1 cellular context compared by ENCODE assay signal in the genomic region with DNA sequence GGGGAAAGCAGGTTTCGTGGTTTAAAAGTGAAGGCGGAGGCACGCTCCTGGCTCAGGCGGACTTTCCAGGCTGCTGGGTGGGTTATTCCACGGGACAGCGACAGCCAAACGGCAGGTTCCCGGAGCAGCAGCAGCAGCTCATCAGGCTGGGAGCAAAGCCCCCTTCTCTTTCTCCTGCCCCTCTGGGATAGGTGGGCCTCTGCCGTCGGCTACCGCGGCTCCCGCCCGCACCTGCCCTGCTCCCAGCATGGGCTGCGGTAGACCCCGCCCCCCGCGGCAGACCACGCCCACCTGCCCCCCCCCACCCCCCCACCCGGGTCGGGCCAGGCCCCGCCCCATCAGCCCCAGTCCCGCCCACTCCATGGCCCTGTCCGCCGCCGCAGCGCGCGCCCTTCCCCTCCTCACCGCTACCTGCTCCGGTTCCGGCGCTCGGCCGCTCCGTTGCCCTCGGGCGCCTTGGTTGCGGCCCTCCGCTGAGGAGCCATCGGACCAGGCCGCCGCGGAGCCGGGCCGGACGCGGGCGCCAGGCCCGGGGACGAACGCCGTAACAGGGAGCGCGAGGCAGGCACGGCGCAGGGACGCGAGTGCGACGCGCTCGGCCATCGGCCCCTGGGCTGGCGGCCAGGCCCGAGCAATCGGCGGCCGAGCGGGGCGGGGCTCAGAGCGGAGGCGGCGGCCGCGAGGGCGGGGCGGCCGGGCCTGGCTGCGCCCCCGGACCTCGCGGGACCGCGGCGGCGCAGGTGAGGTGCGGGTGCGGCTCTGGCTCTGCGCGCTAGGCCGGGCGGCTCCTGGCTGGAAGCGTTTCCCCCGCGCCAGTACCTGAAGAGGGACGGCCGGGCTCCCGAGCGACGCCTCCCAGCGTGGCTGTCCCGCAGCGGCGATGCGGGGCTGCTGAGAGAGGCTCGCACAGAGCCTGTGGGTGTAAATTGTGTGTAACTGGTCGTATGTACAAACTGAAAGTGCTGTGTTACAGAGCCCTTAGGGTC.
A peak's percentile ranks its signal among the peaks of the same experiment; 100 is the strongest.
TF ChIP-seq lines count a peak whose summit lies in the region.

A gene (plus strand): TSS at position 347 of the 986 bp plus-strand sequence. CDS start 1,453 bp downstream, outside the sequence.
A gene with protein sequence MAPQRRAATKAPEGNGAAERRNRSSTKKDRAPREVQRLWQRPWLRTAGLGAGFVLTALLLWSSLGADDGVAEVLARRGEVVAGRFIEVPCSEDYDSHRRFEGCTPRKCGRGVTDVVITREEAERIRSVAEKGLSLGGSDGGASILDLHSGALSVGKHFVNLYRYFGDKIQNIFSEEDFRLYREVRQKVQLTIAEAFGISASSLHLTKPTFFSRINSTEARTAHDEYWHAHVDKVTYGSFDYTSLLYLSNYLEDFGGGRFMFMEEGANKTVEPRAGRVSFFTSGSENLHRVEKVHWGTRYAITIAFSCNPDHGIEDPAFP (minus strand): TSS at position 586 of the 986 bp plus-strand sequence. CDS start 101 bp downstream, at position 485.

TF ChIP-seq in HepG2, 621 proteins besides CTCF, POLR2A, EP300 and RAD21 (continued from another document and continues in another):
- TF ChIP-seq, protein P1, sequence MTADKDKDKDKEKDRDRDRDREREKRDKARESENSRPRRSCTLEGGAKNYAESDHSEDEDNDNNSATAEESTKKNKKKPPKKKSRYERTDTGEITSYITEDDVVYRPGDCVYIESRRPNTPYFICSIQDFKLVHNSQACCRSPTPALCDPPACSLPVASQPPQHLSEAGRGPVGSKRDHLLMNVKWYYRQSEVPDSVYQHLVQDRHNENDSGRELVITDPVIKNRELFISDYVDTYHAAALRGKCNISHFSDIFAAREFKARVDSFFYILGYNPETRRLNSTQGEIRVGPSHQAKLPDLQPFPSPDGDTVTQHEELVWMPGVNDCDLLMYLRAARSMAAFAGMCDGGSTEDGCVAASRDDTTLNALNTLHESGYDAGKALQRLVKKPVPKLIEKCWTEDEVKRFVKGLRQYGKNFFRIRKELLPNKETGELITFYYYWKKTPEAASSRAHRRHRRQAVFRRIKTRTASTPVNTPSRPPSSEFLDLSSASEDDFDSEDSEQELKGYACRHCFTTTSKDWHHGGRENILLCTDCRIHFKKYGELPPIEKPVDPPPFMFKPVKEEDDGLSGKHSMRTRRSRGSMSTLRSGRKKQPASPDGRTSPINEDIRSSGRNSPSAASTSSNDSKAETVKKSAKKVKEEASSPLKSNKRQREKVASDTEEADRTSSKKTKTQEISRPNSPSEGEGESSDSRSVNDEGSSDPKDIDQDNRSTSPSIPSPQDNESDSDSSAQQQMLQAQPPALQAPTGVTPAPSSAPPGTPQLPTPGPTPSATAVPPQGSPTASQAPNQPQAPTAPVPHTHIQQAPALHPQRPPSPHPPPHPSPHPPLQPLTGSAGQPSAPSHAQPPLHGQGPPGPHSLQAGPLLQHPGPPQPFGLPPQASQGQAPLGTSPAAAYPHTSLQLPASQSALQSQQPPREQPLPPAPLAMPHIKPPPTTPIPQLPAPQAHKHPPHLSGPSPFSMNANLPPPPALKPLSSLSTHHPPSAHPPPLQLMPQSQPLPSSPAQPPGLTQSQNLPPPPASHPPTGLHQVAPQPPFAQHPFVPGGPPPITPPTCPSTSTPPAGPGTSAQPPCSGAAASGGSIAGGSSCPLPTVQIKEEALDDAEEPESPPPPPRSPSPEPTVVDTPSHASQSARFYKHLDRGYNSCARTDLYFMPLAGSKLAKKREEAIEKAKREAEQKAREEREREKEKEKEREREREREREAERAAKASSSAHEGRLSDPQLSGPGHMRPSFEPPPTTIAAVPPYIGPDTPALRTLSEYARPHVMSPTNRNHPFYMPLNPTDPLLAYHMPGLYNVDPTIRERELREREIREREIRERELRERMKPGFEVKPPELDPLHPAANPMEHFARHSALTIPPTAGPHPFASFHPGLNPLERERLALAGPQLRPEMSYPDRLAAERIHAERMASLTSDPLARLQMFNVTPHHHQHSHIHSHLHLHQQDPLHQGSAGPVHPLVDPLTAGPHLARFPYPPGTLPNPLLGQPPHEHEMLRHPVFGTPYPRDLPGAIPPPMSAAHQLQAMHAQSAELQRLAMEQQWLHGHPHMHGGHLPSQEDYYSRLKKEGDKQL (CRISPR knock-in tag; IDR thresholded peaks at IDR 0.05; ENCODE audit: low read depth) = no peak
- 0 out of 2 replicates have a peak, but pooled peaks have one; percentile 4 for TF ChIP-seq PPARG (CRISPR knock-in tag; conservative IDR thresholded peaks at IDR 0.05)
- TF ChIP-seq ZFY (CRISPR knock-in tag; IDR thresholded peaks at IDR 0.05) = peak; percentile 99
- peak; percentile 63 for TF ChIP-seq TSC22D2 (CRISPR knock-in tag; IDR thresholded peaks at IDR 0.05; ENCODE audit: borderline replicate concordance)
- TF ChIP-seq KLF6 (CRISPR knock-in tag; IDR thresholded peaks at IDR 0.05) = peak; percentile 93
- TF ChIP-seq ZKSCAN8 (CRISPR knock-in tag; IDR thresholded peaks at IDR 0.05; ENCODE audit: borderline replicate concordance) = no peak
- TF ChIP-seq SALL1 (CRISPR knock-in tag; IDR thresholded peaks at IDR 0.05) = peak; percentile 88
- peak; percentile 89 for TF ChIP-seq MXD4 (CRISPR knock-in tag; IDR thresholded peaks at IDR 0.05)
- TF ChIP-seq, protein P2, sequence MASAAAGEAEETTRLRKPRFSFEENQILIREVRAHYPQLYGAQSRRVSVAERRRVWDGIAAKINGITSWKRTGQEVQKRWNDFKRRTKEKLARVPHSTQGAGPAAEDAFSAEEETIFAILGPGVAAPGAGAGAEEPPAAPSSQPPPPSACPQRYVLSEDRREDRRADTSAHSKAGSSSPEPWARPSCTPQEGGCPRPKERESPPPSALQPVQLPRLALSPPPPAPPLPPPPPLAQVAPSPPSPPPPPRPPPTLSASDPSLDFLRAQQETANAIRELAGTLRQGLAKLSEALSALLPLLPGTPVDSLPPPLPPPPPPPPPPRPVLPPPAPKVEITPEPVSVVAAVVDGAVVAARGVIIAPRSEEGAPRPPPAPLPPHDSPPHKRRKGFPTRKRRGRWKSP (CRISPR knock-in tag; IDR thresholded peaks at IDR 0.05) = peak; percentile 55
- 0 out of 2 replicates have a peak, but pooled peaks have one; percentile 32 for TF ChIP-seq ZNF343 (CRISPR knock-in tag; IDR thresholded peaks at IDR 0.05)
- TF ChIP-seq RELA (CRISPR knock-in tag; IDR thresholded peaks at IDR 0.05) = peak; percentile 97
- TF ChIP-seq MBD4 (IDR thresholded peaks at IDR 0.05; ENCODE audit: borderline replicate concordance, low read length) = no peak
- no peak for TF ChIP-seq CC2D1A (CRISPR knock-in tag; IDR thresholded peaks at IDR 0.05)
- TF ChIP-seq, protein P3, sequence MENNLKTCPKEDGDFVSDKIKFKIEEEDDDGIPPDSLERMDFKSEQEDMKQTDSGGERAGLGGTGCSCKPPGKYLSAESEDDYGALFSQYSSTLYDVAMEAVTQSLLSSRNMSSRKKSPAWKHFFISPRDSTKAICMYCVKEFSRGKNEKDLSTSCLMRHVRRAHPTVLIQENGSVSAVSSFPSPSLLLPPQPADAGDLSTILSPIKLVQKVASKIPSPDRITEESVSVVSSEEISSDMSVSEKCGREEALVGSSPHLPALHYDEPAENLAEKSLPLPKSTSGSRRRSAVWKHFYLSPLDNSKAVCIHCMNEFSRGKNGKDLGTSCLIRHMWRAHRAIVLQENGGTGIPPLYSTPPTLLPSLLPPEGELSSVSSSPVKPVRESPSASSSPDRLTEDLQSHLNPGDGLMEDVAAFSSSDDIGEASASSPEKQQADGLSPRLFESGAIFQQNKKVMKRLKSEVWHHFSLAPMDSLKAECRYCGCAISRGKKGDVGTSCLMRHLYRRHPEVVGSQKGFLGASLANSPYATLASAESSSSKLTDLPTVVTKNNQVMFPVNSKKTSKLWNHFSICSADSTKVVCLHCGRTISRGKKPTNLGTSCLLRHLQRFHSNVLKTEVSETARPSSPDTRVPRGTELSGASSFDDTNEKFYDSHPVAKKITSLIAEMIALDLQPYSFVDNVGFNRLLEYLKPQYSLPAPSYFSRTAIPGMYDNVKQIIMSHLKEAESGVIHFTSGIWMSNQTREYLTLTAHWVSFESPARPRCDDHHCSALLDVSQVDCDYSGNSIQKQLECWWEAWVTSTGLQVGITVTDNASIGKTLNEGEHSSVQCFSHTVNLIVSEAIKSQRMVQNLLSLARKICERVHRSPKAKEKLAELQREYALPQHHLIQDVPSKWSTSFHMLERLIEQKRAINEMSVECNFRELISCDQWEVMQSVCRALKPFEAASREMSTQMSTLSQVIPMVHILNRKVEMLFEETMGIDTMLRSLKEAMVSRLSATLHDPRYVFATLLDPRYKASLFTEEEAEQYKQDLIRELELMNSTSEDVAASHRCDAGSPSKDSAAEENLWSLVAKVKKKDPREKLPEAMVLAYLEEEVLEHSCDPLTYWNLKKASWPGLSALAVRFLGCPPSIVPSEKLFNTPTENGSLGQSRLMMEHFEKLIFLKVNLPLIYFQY (CRISPR knock-in tag; IDR thresholded peaks at IDR 0.05; ENCODE audit: borderline replicate concordance) = no peak
- TF ChIP-seq, protein P4, sequence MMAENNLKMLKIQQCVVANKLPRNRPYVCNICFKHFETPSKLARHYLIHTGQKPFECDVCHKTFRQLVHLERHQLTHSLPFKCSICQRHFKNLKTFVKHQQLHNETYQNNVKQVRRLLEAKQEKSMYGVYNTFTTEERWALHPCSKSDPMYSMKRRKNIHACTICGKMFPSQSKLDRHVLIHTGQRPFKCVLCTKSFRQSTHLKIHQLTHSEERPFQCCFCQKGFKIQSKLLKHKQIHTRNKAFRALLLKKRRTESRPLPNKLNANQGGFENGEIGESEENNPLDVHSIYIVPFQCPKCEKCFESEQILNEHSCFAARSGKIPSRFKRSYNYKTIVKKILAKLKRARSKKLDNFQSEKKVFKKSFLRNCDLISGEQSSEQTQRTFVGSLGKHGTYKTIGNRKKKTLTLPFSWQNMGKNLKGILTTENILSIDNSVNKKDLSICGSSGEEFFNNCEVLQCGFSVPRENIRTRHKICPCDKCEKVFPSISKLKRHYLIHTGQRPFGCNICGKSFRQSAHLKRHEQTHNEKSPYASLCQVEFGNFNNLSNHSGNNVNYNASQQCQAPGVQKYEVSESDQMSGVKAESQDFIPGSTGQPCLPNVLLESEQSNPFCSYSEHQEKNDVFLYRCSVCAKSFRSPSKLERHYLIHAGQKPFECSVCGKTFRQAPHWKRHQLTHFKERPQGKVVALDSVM (CRISPR knock-in tag; IDR thresholded peaks at IDR 0.05) = peak; percentile 55; the same call in 1 of the 2 replicates
- TF ChIP-seq ISX (CRISPR knock-in tag; conservative IDR thresholded peaks at IDR 0.05) = no peak
- TF ChIP-seq ISL2 (CRISPR knock-in tag; IDR thresholded peaks at IDR 0.05) = 0 out of 2 replicates have a peak, but pooled peaks have one; percentile 1
- peak; percentile 28; the same call in 1 of the 2 replicates for TF ChIP-seq BRD4 (CRISPR knock-in tag; IDR thresholded peaks at IDR 0.05)
- TF ChIP-seq DNMT3B (CRISPR knock-in tag; conservative IDR thresholded peaks at IDR 0.05) = no peak
- TF ChIP-seq, protein P5, sequence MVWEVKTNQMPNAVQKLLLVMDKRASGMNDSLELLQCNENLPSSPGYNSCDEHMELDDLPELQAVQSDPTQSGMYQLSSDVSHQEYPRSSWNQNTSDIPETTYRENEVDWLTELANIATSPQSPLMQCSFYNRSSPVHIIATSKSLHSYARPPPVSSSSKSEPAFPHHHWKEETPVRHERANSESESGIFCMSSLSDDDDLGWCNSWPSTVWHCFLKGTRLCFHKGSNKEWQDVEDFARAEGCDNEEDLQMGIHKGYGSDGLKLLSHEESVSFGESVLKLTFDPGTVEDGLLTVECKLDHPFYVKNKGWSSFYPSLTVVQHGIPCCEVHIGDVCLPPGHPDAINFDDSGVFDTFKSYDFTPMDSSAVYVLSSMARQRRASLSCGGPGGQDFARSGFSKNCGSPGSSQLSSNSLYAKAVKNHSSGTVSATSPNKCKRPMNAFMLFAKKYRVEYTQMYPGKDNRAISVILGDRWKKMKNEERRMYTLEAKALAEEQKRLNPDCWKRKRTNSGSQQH (CRISPR knock-in tag; IDR thresholded peaks at IDR 0.05; ENCODE audit: low read depth) = peak; percentile 95
- TF ChIP-seq MAZ (IDR thresholded peaks at IDR 0.05; ENCODE audit: borderline replicate concordance, low read depth, low read length) = peak; percentile 98
- peak; percentile 100 for TF ChIP-seq MAZ (CRISPR knock-in tag; IDR thresholded peaks at IDR 0.05; ENCODE audit: low read depth)
- TF ChIP-seq, protein P6, sequence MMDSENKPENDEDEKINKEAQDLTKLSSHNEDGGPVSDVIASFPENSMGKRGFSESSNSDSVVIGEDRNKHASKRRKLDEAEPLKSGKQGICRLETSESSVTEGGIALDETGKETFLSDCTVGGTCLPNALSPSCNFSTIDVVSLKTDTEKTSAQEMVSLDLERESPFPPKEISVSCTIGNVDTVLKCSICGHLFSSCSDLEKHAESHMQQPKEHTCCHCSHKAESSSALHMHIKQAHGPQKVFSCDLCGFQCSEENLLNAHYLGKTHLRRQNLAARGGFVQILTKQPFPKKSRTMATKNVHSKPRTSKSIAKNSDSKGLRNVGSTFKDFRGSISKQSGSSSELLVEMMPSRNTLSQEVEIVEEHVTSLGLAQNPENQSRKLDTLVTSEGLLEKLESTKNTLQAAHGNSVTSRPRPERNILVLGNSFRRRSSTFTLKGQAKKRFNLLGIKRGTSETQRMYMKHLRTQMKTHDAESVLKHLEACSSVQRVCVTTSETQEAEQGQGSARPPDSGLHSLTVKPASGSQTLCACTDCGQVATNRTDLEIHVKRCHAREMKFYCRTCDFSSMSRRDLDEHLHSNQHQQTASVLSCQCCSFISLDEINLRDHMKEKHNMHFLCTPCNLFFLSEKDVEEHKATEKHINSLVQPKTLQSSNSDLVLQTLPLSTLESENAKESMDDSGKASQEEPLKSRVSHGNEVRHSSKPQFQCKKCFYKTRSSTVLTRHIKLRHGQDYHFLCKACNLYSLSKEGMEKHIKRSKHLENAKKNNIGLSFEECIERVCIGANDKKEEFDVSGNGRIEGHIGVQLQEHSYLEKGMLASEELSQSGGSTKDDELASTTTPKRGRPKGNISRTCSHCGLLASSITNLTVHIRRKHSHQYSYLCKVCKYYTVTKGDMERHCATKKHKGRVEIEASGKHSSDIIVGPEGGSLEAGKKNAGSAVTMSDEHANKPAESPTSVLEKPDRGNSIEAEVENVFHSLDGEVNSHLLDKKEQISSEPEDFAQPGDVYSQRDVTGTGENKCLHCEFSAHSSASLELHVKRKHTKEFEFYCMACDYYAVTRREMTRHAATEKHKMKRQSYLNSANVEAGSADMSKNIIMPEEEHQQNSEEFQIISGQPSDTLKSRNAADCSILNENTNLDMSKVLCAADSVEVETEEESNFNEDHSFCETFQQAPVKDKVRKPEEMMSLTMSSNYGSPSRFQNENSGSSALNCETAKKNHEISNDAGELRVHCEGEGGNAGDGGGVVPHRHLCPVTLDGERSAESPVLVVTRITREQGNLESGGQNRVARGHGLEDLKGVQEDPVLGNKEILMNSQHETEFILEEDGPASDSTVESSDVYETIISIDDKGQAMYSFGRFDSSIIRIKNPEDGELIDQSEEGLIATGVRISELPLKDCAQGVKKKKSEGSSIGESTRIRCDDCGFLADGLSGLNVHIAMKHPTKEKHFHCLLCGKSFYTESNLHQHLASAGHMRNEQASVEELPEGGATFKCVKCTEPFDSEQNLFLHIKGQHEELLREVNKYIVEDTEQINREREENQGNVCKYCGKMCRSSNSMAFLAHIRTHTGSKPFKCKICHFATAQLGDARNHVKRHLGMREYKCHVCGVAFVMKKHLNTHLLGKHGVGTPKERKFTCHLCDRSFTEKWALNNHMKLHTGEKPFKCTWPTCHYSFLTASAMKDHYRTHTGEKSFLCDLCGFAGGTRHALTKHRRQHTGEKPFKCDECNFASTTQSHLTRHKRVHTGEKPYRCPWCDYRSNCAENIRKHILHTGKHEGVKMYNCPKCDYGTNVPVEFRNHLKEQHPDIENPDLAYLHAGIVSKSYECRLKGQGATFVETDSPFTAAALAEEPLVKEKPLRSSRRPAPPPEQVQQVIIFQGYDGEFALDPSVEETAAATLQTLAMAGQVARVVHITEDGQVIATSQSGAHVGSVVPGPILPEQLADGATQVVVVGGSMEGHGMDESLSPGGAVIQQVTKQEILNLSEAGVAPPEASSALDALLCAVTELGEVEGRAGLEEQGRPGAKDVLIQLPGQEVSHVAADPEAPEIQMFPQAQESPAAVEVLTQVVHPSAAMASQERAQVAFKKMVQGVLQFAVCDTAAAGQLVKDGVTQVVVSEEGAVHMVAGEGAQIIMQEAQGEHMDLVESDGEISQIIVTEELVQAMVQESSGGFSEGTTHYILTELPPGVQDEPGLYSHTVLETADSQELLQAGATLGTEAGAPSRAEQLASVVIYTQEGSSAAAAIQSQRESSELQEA (CRISPR knock-in tag; IDR thresholded peaks at IDR 0.05; ENCODE audit: not compliant biosample characterization) = peak; percentile 74
- no peak for TF ChIP-seq ZNF335 (CRISPR knock-in tag; IDR thresholded peaks at IDR 0.05)
